Comparison of ENCODE assay signal across 9 cellular contexts in the genomic region with DNA sequence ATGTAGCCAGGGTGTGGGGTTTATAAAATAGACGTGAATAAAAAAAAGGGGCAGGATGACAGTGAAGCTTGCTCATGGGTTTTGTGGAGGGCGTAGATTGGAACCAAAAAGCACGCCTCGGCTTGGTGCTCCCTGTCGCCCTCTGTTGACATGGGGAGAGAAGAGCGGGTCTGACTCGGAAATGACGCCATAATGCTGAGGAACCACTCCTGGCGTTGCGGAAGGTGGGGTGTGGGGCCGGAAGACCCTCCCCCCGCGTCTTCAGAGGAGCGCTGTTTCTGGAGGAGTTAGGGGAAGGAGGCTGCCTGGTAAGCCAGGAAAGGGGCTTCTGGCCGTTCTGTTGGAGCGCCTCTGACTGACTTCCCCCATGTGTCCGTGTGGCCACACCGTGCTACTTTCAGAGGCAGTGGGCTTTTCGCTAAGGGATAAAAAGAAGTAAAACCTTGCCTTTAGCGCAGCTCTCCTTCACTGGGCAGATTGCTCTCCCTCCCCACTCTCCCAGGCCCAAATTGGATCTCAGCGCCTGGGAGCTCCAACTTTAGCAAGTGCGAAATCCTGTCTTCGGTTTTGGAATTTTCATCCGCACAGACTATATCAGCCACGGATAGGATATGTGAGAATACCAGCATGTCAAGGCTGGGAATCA. TPM values are rescaled to one million over a fixed set of nuclear protein-coding genes. Genes with fewer than 3 reads are reported as not detected.
DNase-seq lines count a peak whose midpoint lies in the region; ATAC-seq and TF ChIP-seq lines count a peak whose summit lies in the region.
"Had no signal": no experiment of that assay in that cellular context is flagged by ENCODE, and none has a peak within 500 bp of the region (broad histone marks: within the 10 kb centered on the region; RNA-seq: fewer than 3 reads in every experiment).

No MANE protein-coding gene starts in this region.

- TF ChIP-seq CTCF in AG09319 (IDR thresholded peaks at IDR 0.05; ENCODE audit: low read depth, low read length) = peak; percentile 87
- TF ChIP-seq CTCF in endodermal cell (conservative IDR thresholded peaks at IDR 0.05) = peak; percentile 88

- H3K36me3 ChIP-seq in endodermal cell (ENCODE audit: control insufficient read depth, insufficient read depth, low read length) = peaks cover 25% of the 10 kb centered on the region
- H3K36me3 ChIP-seq: SJSA1 had no signal

- H3K36me3 Mint-ChIP-seq in activated CD8-positive, alpha-beta memory T cell treated with anti-CD3 and anti-CD28 coated beads, Interleukin-2, amount 10 ng/mL, durations not matched to agents 7 days and 5 days = peaks cover 30% of the 10 kb centered on the region
- peaks cover 34% of the 10 kb centered on the region for H3K36me3 Mint-ChIP-seq in endodermal cell (ENCODE audit: low read depth)

- peak overlapping the region; percentile 91 for H3K4me3 Mint-ChIP-seq in activated CD8-positive, alpha-beta memory T cell treated with anti-CD3 and anti-CD28 coated beads, Interleukin-2, amount 10 ng/mL, durations not matched to agents 7 days and 5 days
- peak overlapping the region; percentile 88 for H3K4me3 Mint-ChIP-seq in endodermal cell

- H3K27ac ChIP-seq in endodermal cell (ENCODE audit: low read depth, low read length) = no peak overlapping the region
- H3K27ac ChIP-seq: SJSA1 had no signal

- H3K4me3 ChIP-seq in endodermal cell (ENCODE audit: low read length) = peak overlapping the region; percentile 80
- H3K4me3 ChIP-seq: SJSA1 had no signal

- H3K4me1 Mint-ChIP-seq in activated CD8-positive, alpha-beta memory T cell treated with anti-CD3 and anti-CD28 coated beads, Interleukin-2, amount 10 ng/mL, durations not matched to agents 7 days and 5 days = peaks cover 51% of the 10 kb centered on the region
- H3K4me1 Mint-ChIP-seq in endodermal cell = no peaks in the 10 kb centered on the region

- no peaks in the 10 kb centered on the region for H3K27me3 Mint-ChIP-seq in activated CD8-positive, alpha-beta memory T cell treated with anti-CD3 and anti-CD28 coated beads, Interleukin-2, amount 10 ng/mL, durations not matched to agents 7 days and 5 days
- no peaks in the 10 kb centered on the region for H3K27me3 Mint-ChIP-seq in endodermal cell (ENCODE audit: insufficient read depth)

- CTCF ChIA-PET in activated CD8-positive, alpha-beta memory T cell treated with anti-CD3 and anti-CD28 coated beads, Interleukin-2, amount 10 ng/mL, durations not matched to agents 7 days and 5 days (lab: Charles Lee) = interaction anchor here (0.9 to 3.4 kb wide), 15 partner anchors 9 to 411 kb away, joined by 3 to 29 read pairs (median 5); a partner anchor contains a TSS

- WGBS in endodermal cell (ENCODE audit: insufficient coverage in 1 of 2, insufficient read length in 1 of 2), 2 experiments = 38 to 58% methylated on average over 7 to 25 of the region's 25 CpGs

- DNase-seq in AG09319 (ENCODE audit: extremely low read depth, low read depth) (peak; percentile 48), NCI-H748 (lab: John Stamatoyannopoulos, UW; ENCODE audit: unreplicated experiment) (peak; percentile 90), endodermal cell (peak; percentile 97), mesenteric fat pad (ENCODE audit: low spot score) (peak; percentile 91)
- peak; percentile 92 for DNase-seq in activated CD8-positive, alpha-beta memory T cell treated with anti-CD3 and anti-CD28 coated beads, Interleukin-2, amount 10 ng/mL, durations not matched to agents 7 days and 5 days
- DNase-seq in stimulated activated CD8-positive, alpha-beta memory T cell treated with anti-CD3 and anti-CD28 coated beads, Interleukin-12 subunit alpha, Interleukin-12 subunit beta, amount 100 ng/mL, for 4 hours (ENCODE audit: low read depth) = peak; percentile 68

- H3K9me3 ChIP-seq in endodermal cell (ENCODE audit: control insufficient read depth, low read length) = no peaks in the 10 kb centered on the region
- H3K9me3 ChIP-seq: SJSA1 had no signal

- no peaks in the 10 kb centered on the region for H3K27me3 ChIP-seq in endodermal cell (ENCODE audit: control insufficient read depth, insufficient read depth, low read length, poor library complexity, severe bottlenecking)
- H3K27me3 ChIP-seq: SJSA1 had no signal

- peak overlapping the region; percentile 88 for H3K27ac Mint-ChIP-seq in activated CD8-positive, alpha-beta memory T cell treated with anti-CD3 and anti-CD28 coated beads, Interleukin-2, amount 10 ng/mL, durations not matched to agents 7 days and 5 days
- peak overlapping the region; percentile 94 for H3K27ac Mint-ChIP-seq in endodermal cell

- peaks cover 2% of the 10 kb centered on the region for H3K9me3 Mint-ChIP-seq in activated CD8-positive, alpha-beta memory T cell treated with anti-CD3 and anti-CD28 coated beads, Interleukin-2, amount 10 ng/mL, durations not matched to agents 7 days and 5 days (ENCODE audit: low read depth)
- peaks cover 11% of the 10 kb centered on the region for H3K9me3 Mint-ChIP-seq in endodermal cell

- no peaks in the 10 kb centered on the region for H3K4me1 ChIP-seq in endodermal cell (ENCODE audit: control insufficient read depth, insufficient read depth, low read length)
- H3K4me1 ChIP-seq: SJSA1 had no signal

- H3K9ac ChIP-seq in endodermal cell (ENCODE audit: extremely low read depth, low read length, poor library complexity, severe bottlenecking) = peak overlapping the region; percentile 31

- ATAC-seq in GM18873 (IDR thresholded peaks at IDR 0.05; ENCODE audit: low FRiP score, unreplicated experiment) = peak; percentile 89
- ATAC-seq in HG03139 (IDR thresholded peaks at IDR 0.05; ENCODE audit: unreplicated experiment) = peak; percentile 94
- ATAC-seq in activated CD8-positive, alpha-beta memory T cell treated with anti-CD3 and anti-CD28 coated beads, Interleukin-2, amount 10 ng/mL, durations not matched to agents 7 days and 5 days = peak; percentile 97

RNA-seq across cellular contexts. Expression of a gene that starts 42.8 kb away (rescaled TPM):
- total RNA-seq in activated CD8-positive, alpha-beta memory T cell treated with anti-CD3 and anti-CD28 coated beads, Interleukin-2, amount 10 ng/mL, durations not matched to agents 7 days and 5 days = 10 to 100 TPM; 26.4 to 30.5 TPM
- total RNA-seq in endodermal cell (10 to 100 TPM; 21.2 to 22.8 TPM), mesenteric fat pad (35.4 TPM)
- polyA plus RNA-seq in endodermal cell (2013, experiment 1 of 2) = 13.6 TPM
- 16.9 TPM for polyA plus RNA-seq in endodermal cell (2013, experiment 2 of 2)

RNA-seq across cellular contexts. Expression of a gene that starts 44.7 kb away (rescaled TPM):
- total RNA-seq in activated CD8-positive, alpha-beta memory T cell treated with anti-CD3 and anti-CD28 coated beads, Interleukin-2, amount 10 ng/mL, durations not matched to agents 7 days and 5 days = 1 to 10 TPM; 4.1 to 4.6 TPM
- total RNA-seq in endodermal cell = 1 to 10 TPM; 4.1 to 6.3 TPM
- polyA plus RNA-seq in endodermal cell (2013, experiment 1 of 2) = 25.4 TPM
- 22.7 TPM for polyA plus RNA-seq in endodermal cell (2013, experiment 2 of 2)
- 5.5 TPM for total RNA-seq in mesenteric fat pad
